In the genomic region with DNA sequence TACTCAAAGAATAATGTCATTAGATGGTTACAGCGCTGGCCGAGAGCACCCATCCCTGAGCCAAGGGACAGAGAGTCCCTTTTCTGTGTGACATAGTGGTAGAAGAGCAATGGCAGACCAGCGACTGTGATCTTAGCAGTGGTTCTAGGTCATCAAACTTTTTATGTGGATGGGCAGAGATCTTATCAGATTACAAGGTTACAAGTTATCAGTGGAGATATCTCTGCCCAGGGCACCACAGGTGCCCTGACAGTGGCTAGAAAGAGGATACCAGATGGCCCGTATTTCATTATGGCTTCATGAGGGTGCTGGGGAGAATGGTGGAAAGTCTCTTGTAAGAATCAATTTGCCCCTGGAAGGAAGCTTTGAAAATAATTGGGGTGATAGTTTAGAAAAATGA, we compare ENCODE assay signal across 9 cellular contexts.
"Had no signal": no experiment of that assay in that cellular context is flagged by ENCODE, and none has a peak within 500 bp of the region (broad histone marks: within the 10 kb centered on the region; RNA-seq: fewer than 3 reads in every experiment).

No MANE protein-coding gene starts in this region.

- H3K4me1 ChIP-seq: HAP-1 had no signal

- H3K9me3 ChIP-seq: HAP-1 had no signal

- H3K9me3 Mint-ChIP-seq: HFFc6 had no signal

- H3K4me3 Mint-ChIP-seq: HFFc6, IgD-negative memory B cell had no signal

- ATAC-seq: HCT116 had no signal

- FAIRE-seq: HepG2 had no signal

- H3K4me3 ChIP-seq: HAP-1 had no signal

- H3K36me3 ChIP-seq: HAP-1 had no signal

- H3K27ac ChIP-seq: HL-60 had no signal

- DNase-seq: GOT3, H7, HFFc6, KBM-7 had no signal

- H3K27ac Mint-ChIP-seq: HFFc6 had no signal
